Comparison of ENCODE assay signal across 10 cellular contexts in the genomic region with DNA sequence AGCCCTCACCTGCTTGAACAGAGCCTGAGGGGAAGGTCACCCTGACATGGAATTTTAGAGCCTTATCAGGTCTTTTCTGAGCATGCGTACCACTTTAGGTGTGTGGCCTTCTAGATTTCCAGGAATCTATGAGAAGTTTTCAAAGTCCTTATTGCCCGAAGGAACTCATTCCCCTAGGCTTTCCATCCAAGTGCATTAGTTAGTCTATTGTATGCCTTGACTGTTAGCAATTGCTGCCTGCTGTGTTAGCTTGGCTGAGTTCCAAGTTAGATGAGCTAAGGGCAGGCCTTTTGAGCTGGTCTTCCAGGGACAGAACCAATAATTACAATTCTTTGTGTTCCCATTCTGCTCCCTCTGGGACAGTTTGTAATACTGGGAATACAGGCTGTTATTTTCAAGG. TPM values are rescaled to one million over a fixed set of nuclear protein-coding genes. Genes with fewer than 3 reads are reported as not detected.
A peak's percentile ranks its signal among the peaks of the same experiment; 100 is the strongest.
DNase-seq lines count a peak whose midpoint lies in the region; ATAC-seq, FAIRE-seq and TF ChIP-seq lines count a peak whose summit lies in the region.
"Had no signal": no experiment of that assay in that cellular context is flagged by ENCODE, and none has a peak within 500 bp of the region (broad histone marks: within the 10 kb centered on the region; RNA-seq: fewer than 3 reads in every experiment).

No MANE protein-coding gene starts in this region.

- WGBS in body of pancreas, 2 donors: 68 to 79% methylated on average over 2 of the region's 2 CpGs

- H3K9me1 ChIP-seq in keratinocyte (ENCODE audit: control insufficient read depth, extremely low read depth, insufficient read depth, low read length): peaks cover 2% of the 10 kb centered on the region

- no peaks in the 10 kb centered on the region for H3K79me2 ChIP-seq in keratinocyte (ENCODE audit: control insufficient read depth, insufficient read depth, low read length)

- peak; percentile 39 for FAIRE-seq in keratinocyte (lab: Jason Lieb, UNC)

- no peak for TF ChIP-seq CTCF in body of pancreas (IDR thresholded peaks at IDR 0.05)
- TF ChIP-seq CTCF in keratinocyte (optimal IDR thresholded peaks at IDR 0.05 in 1 of 3, IDR thresholded peaks at IDR 0.05 in 1 of 3, conservative IDR thresholded peaks at IDR 0.05 in 1 of 3; ENCODE audit: extremely low read depth in 1 of 3, insufficient read depth in 2 of 3, low read length in 3 of 3): no peak

- no peak for TF ChIP-seq POLR2A in body of pancreas (IDR thresholded peaks at IDR 0.05)

- H3K27ac ChIP-seq in body of pancreas (no peak overlapping the region), keratinocyte (ENCODE audit: control insufficient read depth, insufficient read depth, low read length) (no peak overlapping the region)
- H3K27ac ChIP-seq: left lung had no signal

- H3K4me3 ChIP-seq in body of pancreas: no peak overlapping the region
- no peak overlapping the region for H3K4me3 ChIP-seq in keratinocyte (ENCODE audit: control insufficient read depth in 2 of 3, extremely low read depth in 1 of 3, insufficient read depth in 2 of 3, low read depth in 1 of 3, low read length in 3 of 3)
- H3K4me3 ChIP-seq: left lung had no signal

- peaks cover 5% of the 10 kb centered on the region for H3K4me1 ChIP-seq in body of pancreas
- peaks cover 3% of the 10 kb centered on the region for H3K4me1 ChIP-seq in keratinocyte (ENCODE audit: control insufficient read depth, extremely low read depth, insufficient read depth, low read length)
- H3K4me1 ChIP-seq: left lung had no signal

- no peaks in the 10 kb centered on the region for H3K9me3 ChIP-seq in body of pancreas
- H3K9me3 ChIP-seq in keratinocyte (ENCODE audit: control insufficient read depth, low read depth, low read length): no peaks in the 10 kb centered on the region
- H3K9me3 ChIP-seq: left lung had no signal

- H3K4me2 ChIP-seq in keratinocyte (ENCODE audit: control insufficient read depth, extremely low read depth, insufficient read depth, low read depth, low read length): no peak overlapping the region

- no peak overlapping the region for H2AFZ ChIP-seq in keratinocyte (ENCODE audit: control insufficient read depth, low read length)

- DNase-seq in Ammon's horn (ENCODE audit: low spot score) (peak; percentile 90), NCI-H1930 (lab: John Stamatoyannopoulos, UW) (peak; percentile 54 to 71), body of pancreas (peak in 3 of 4 donors; percentile 17 to 46 (median 23)), keratinocyte (ENCODE audit: low read depth, low spot score) (no peak), A172 (ENCODE audit: low spot score) (no peak), T-helper 2 cell (no peak)
- no peak for DNase-seq in activated CD8-positive, alpha-beta memory T cell treated with anti-CD3 and anti-CD28 coated beads for 24 hours
- DNase-seq: left lung, MV-4-11 had no signal

- dilution Hi-C loops in keratinocyte (cut with MboI; ENCODE audit: extremely low pct_ligation_motif_present, low sequenced_read_pairs): no loop called here

- H3K27me3 ChIP-seq in body of pancreas (no peaks in the 10 kb centered on the region), keratinocyte (ENCODE audit: control insufficient read depth, extremely low read depth, insufficient read depth, low read length) (no peaks in the 10 kb centered on the region)
- H3K27me3 ChIP-seq: left lung had no signal

- intact Hi-C loops in body of pancreas (cut with DNase I): no loop called here

- H3K9ac ChIP-seq in keratinocyte (ENCODE audit: control insufficient read depth, extremely low read depth, insufficient read depth, low read length): no peak overlapping the region

- no peaks in the 10 kb centered on the region for H4K20me1 ChIP-seq in keratinocyte (ENCODE audit: control insufficient read depth, extremely low read depth, insufficient read depth, low read length)

- no peaks in the 10 kb centered on the region for H3K36me3 ChIP-seq in body of pancreas (replicated peaks in 1 of 2; ENCODE audit: insufficient read depth in 1 of 2, low read depth in 2 of 2)
- H3K36me3 ChIP-seq in keratinocyte (ENCODE audit: control insufficient read depth in 2 of 2, extremely low read depth in 1 of 2, insufficient read depth in 2 of 2, low read length in 2 of 2): no peaks in the 10 kb centered on the region
- H3K36me3 ChIP-seq: left lung had no signal

- ATAC-seq in body of pancreas (no peak), GM21390 (IDR thresholded peaks at IDR 0.05; ENCODE audit: unreplicated experiment) (no peak)
- ATAC-seq: left lung had no signal

RNA-seq across cellular contexts. Expression of gene PUM2, which starts 30.8 kb away (rescaled TPM):
- 10 to 100 TPM; 25.7 to 43.3 TPM for total RNA-seq in body of pancreas
- 30.1 to 47.5 TPM (median 46.5 TPM) in 3 replicates for polyA plus RNA-seq in keratinocyte
- polyA plus RNA-seq in keratinocyte (2011; ENCODE audit: low read depth): 48.2 TPM
- 19.3 and 37.4 TPM in 2 replicates for polyA plus RNA-seq in keratinocyte (2011; cell fraction: cytosol; rRNA removed)
- 37.6 and 46.9 TPM in 2 replicates for polyA plus RNA-seq in keratinocyte (2011; cell fraction: nucleus; rRNA removed)
- polyA plus RNA-seq in keratinocyte (2012; ENCODE audit: low replicate concordance): 27.5 and 37.3 TPM in 2 replicates
- polyA minus RNA-seq in keratinocyte: 60.6 to 185 TPM (median 170 TPM) in 3 replicates
- 51.0 TPM for polyA minus RNA-seq in keratinocyte (2011; cell fraction: cytosol; rRNA and poly(A)+ RNA removed)
- polyA minus RNA-seq in keratinocyte (2011; cell fraction: nucleus; rRNA and poly(A)+ RNA removed): 68.8 and 121 TPM in 2 replicates
- 19.4 and 19.7 TPM in 2 replicates for total RNA-seq in A172 (2014; rRNA removed; shearing (Covaris generic))

Comparison
In these comparisons a context has a peak if more than half of its experiments do, and no peak if none do; other contexts are left out.
1. DNase-seq: peak in Ammon's horn (single experiment), NCI-H1930 (2 of 2) and body of pancreas (3 of 4); none in keratinocyte (single experiment), activated CD8-positive, alpha-beta memory T cell treated with anti-CD3 and anti-CD28 coated beads for 24 hours (single experiment), A172 (single experiment) and T-helper 2 cell (0 of 5).